1 cellular context compared by ENCODE assay signal in the genomic region with DNA sequence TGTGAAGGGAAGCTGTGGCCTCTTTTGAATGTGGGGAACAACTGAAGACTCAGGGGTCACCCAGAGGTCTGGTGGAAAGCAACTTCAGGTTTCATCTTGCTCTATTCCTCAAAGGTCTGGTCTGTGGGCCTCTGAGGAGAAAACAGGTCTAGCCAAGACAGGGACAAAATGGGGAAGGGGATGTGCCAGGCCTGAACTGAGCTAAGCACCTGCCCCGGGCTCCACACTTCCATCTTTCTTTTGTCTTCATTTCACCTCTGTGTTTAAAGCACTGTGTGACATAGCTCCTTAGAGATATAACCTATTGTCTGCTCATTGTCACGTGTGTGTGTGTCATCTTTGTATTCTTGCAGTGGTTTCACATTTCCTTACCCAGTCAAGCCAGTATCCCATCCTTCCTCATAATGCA.
TF ChIP-seq lines count a peak whose summit lies in the region.

No MANE protein-coding gene starts in this region.

TF ChIP-seq in GM23338, 12 proteins besides CTCF, POLR2A, EP300 and RAD21 (continued from another document):
- TF ChIP-seq, protein P1, sequence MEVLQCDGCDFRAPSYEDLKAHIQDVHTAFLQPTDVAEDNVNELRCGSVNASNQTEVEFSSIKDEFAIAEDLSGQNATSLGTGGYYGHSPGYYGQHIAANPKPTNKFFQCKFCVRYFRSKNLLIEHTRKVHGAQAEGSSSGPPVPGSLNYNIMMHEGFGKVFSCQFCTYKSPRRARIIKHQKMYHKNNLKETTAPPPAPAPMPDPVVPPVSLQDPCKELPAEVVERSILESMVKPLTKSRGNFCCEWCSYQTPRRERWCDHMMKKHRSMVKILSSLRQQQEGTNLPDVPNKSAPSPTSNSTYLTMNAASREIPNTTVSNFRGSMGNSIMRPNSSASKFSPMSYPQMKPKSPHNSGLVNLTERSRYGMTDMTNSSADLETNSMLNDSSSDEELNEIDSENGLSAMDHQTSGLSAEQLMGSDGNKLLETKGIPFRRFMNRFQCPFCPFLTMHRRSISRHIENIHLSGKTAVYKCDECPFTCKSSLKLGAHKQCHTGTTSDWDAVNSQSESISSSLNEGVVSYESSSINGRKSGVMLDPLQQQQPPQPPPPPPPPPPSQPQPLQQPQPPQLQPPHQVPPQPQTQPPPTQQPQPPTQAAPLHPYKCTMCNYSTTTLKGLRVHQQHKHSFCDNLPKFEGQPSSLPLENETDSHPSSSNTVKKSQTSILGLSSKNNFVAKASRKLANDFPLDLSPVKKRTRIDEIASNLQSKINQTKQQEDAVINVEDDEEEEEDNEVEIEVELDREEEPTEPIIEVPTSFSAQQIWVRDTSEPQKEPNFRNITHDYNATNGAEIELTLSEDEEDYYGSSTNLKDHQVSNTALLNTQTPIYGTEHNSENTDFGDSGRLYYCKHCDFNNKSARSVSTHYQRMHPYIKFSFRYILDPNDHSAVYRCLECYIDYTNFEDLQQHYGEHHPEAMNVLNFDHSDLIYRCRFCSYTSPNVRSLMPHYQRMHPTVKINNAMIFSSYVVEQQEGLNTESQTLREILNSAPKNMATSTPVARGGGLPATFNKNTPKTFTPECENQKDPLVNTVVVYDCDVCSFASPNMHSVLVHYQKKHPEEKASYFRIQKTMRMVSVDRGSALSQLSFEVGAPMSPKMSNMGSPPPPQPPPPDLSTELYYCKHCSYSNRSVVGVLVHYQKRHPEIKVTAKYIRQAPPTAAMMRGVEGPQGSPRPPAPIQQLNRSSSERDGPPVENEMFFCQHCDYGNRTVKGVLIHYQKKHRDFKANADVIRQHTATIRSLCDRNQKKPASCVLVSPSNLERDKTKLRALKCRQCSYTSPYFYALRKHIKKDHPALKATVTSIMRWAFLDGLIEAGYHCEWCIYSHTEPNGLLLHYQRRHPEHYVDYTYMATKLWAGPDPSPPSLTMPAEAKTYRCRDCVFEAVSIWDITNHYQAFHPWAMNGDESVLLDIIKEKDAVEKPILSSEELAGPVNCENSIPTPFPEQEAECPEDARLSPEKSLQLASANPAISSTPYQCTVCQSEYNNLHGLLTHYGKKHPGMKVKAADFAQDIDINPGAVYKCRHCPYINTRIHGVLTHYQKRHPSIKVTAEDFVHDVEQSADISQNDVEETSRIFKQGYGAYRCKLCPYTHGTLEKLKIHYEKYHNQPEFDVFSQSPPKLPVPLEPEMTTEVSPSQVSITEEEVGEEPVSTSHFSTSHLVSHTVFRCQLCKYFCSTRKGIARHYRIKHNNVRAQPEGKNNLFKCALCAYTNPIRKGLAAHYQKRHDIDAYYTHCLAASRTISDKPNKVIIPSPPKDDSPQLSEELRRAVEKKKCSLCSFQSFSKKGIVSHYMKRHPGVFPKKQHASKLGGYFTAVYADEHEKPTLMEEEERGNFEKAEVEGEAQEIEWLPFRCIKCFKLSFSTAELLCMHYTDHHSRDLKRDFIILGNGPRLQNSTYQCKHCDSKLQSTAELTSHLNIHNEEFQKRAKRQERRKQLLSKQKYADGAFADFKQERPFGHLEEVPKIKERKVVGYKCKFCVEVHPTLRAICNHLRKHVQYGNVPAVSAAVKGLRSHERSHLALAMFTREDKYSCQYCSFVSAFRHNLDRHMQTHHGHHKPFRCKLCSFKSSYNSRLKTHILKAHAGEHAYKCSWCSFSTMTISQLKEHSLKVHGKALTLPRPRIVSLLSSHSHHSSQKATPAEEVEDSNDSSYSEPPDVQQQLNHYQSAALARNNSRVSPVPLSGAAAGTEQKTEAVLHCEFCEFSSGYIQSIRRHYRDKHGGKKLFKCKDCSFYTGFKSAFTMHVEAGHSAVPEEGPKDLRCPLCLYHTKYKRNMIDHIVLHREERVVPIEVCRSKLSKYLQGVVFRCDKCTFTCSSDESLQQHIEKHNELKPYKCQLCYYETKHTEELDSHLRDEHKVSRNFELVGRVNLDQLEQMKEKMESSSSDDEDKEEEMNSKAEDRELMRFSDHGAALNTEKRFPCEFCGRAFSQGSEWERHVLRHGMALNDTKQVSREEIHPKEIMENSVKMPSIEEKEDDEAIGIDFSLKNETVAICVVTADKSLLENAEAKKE (CRISPR knock-in tag; IDR thresholded peaks at IDR 0.05) = no peak
- no peak for TF ChIP-seq ZNF114 (CRISPR knock-in tag; IDR thresholded peaks at IDR 0.05)
